Comparison of ENCODE assay signal across 1 cellular context in the genomic region with DNA sequence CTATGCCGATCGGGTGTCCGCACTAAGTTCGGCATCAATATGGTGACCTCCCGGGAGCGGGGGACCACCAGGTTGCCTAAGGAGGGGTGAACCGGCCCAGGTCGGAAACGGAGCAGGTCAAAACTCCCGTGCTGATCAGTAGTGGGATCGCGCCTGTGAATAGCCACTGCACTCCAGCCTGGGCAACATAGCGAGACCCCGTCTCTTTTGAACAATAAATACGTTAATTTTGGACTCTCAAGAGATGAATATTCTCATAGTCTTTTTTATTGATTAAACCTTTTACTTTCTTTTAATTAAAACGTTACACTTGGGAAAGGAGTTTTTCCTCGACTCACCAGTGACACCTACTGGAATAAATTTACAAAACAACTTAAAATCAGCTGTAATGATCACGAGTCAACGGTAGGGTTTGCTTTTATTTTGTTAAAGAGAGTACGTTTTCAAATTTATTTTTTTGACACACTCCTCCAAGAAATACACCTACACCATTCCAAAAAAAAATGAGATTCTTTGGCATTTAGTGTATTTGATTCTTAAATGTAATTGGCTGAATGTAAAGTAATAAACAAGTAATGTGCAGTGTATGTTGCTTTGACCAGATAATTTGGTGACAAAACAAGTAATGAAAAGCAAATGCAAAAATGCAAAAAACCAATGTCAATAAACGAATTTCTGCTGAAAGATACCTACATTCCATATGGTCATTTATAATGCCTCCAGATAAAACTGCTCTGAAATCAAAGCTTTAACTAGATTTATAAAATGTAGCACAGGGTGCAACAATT.
TF ChIP-seq lines count a peak whose summit lies in the region.

No MANE protein-coding gene starts in this region.

TF ChIP-seq in HepG2, 621 proteins besides CTCF, POLR2A, EP300 and RAD21 (continued from another document and continues in another):
- TF ChIP-seq, protein P1, sequence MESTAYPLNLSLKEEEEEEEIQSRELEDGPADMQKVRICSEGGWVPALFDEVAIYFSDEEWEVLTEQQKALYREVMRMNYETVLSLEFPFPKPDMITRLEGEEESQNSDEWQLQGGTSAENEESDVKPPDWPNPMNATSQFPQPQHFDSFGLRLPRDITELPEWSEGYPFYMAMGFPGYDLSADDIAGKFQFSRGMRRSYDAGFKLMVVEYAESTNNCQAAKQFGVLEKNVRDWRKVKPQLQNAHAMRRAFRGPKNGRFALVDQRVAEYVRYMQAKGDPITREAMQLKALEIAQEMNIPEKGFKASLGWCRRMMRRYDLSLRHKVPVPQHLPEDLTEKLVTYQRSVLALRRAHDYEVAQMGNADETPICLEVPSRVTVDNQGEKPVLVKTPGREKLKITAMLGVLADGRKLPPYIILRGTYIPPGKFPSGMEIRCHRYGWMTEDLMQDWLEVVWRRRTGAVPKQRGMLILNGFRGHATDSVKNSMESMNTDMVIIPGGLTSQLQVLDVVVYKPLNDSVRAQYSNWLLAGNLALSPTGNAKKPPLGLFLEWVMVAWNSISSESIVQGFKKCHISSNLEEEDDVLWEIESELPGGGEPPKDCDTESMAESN (CRISPR knock-in tag; conservative IDR thresholded peaks at IDR 0.05), result no peak
- TF ChIP-seq ZFY (CRISPR knock-in tag; IDR thresholded peaks at IDR 0.05) (no peak), PTBP1 (IDR thresholded peaks at IDR 0.05; ENCODE audit: low read depth, low read length, poor library complexity, severe bottlenecking) (no peak), IRF2 (CRISPR knock-in tag; IDR thresholded peaks at IDR 0.05) (0 out of 2 replicates have a peak, but pooled peaks have one; percentile 2), ZNF746 (CRISPR knock-in tag; IDR thresholded peaks at IDR 0.05) (no peak), RCOR2 (CRISPR knock-in tag; IDR thresholded peaks at IDR 0.05) (peak; percentile 76), SAP130 (CRISPR knock-in tag; IDR thresholded peaks at IDR 0.05; ENCODE audit: low read depth) (no peak), NFIC (IDR thresholded peaks at IDR 0.05; ENCODE audit: low read length) (no peak), ZEB1 (IDR thresholded peaks at IDR 0.05; ENCODE audit: insufficient replicate concordance, low read depth) (peak; percentile 19), ZNF496 (CRISPR knock-in tag; IDR thresholded peaks at IDR 0.05; ENCODE audit: insufficient replicate concordance) (no peak), HES4 (CRISPR knock-in tag; IDR thresholded peaks at IDR 0.05; ENCODE audit: borderline replicate concordance) (no peak), ZNF331 (CRISPR knock-in tag; IDR thresholded peaks at IDR 0.05) (peak; percentile 7; the same call in 1 of the 2 replicates), REL (CRISPR knock-in tag; conservative IDR thresholded peaks at IDR 0.05) (no peak), ZNF777 (CRISPR knock-in tag; IDR thresholded peaks at IDR 0.05) (0 out of 2 replicates have a peak, but pooled peaks have one; percentile 31), GRHL1 (CRISPR knock-in tag; conservative IDR thresholded peaks at IDR 0.05) (no peak), DNMT1 (CRISPR knock-in tag; IDR thresholded peaks at IDR 0.05) (no peak), TARDBP (CRISPR knock-in tag; IDR thresholded peaks at IDR 0.05) (peak; percentile 62), GFI1 (CRISPR knock-in tag; IDR thresholded peaks at IDR 0.05; ENCODE audit: borderline replicate concordance) (0 out of 2 replicates have a peak, but pooled peaks have one; percentile 46), NR1H2 (CRISPR knock-in tag; IDR thresholded peaks at IDR 0.05; ENCODE audit: borderline replicate concordance, low read depth) (no peak), ZNF660 (CRISPR knock-in tag; IDR thresholded peaks at IDR 0.05; ENCODE audit: borderline replicate concordance, low read depth) (no peak), ZNF574 (CRISPR knock-in tag; IDR thresholded peaks at IDR 0.05) (no peak), FOXK1 (CRISPR knock-in tag; IDR thresholded peaks at IDR 0.05; ENCODE audit: borderline replicate concordance, low read depth) (no peak), GATA4 (IDR thresholded peaks at IDR 0.05; ENCODE audit: borderline replicate concordance, low read depth) (no peak), MYNN (CRISPR knock-in tag; IDR thresholded peaks at IDR 0.05; ENCODE audit: low read depth) (no peak), PAX8 (CRISPR knock-in tag; IDR thresholded peaks at IDR 0.05; ENCODE audit: borderline replicate concordance) (no peak), NCOR1 (IDR thresholded peaks at IDR 0.05; ENCODE audit: borderline replicate concordance, low read length) (peak; percentile 52; the same call in 1 of the 2 replicates), AGO1 (IDR thresholded peaks at IDR 0.05; ENCODE audit: low read depth, low read length, poor library complexity, severe bottlenecking) (no peak)
- TF ChIP-seq, protein P2, sequence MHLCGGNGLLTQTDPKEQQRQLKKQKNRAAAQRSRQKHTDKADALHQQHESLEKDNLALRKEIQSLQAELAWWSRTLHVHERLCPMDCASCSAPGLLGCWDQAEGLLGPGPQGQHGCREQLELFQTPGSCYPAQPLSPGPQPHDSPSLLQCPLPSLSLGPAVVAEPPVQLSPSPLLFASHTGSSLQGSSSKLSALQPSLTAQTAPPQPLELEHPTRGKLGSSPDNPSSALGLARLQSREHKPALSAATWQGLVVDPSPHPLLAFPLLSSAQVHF (CRISPR knock-in tag; IDR thresholded peaks at IDR 0.05), result no peak
- TF ChIP-seq, protein P3, sequence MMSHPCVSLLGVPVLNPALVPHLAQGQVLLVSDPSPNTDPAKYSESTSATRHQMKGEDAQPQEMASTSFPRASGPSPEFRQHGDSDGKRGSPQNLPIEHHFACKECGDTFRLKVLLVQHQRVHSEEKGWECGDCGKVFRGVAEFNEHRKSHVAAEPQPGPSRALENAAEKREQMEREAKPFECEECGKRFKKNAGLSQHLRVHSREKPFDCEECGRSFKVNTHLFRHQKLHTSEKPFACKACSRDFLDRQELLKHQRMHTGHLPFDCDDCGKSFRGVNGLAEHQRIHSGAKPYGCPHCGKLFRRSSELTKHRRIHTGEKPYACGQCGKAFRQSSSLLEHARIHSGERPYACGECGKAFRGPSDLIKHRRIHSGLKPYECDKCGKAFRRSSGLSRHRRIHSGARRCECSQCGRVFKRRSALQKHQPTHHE (CRISPR knock-in tag; IDR thresholded peaks at IDR 0.05; ENCODE audit: borderline replicate concordance), result no peak; the same call in 1 of the 2 replicates
- TF ChIP-seq, protein P4, sequence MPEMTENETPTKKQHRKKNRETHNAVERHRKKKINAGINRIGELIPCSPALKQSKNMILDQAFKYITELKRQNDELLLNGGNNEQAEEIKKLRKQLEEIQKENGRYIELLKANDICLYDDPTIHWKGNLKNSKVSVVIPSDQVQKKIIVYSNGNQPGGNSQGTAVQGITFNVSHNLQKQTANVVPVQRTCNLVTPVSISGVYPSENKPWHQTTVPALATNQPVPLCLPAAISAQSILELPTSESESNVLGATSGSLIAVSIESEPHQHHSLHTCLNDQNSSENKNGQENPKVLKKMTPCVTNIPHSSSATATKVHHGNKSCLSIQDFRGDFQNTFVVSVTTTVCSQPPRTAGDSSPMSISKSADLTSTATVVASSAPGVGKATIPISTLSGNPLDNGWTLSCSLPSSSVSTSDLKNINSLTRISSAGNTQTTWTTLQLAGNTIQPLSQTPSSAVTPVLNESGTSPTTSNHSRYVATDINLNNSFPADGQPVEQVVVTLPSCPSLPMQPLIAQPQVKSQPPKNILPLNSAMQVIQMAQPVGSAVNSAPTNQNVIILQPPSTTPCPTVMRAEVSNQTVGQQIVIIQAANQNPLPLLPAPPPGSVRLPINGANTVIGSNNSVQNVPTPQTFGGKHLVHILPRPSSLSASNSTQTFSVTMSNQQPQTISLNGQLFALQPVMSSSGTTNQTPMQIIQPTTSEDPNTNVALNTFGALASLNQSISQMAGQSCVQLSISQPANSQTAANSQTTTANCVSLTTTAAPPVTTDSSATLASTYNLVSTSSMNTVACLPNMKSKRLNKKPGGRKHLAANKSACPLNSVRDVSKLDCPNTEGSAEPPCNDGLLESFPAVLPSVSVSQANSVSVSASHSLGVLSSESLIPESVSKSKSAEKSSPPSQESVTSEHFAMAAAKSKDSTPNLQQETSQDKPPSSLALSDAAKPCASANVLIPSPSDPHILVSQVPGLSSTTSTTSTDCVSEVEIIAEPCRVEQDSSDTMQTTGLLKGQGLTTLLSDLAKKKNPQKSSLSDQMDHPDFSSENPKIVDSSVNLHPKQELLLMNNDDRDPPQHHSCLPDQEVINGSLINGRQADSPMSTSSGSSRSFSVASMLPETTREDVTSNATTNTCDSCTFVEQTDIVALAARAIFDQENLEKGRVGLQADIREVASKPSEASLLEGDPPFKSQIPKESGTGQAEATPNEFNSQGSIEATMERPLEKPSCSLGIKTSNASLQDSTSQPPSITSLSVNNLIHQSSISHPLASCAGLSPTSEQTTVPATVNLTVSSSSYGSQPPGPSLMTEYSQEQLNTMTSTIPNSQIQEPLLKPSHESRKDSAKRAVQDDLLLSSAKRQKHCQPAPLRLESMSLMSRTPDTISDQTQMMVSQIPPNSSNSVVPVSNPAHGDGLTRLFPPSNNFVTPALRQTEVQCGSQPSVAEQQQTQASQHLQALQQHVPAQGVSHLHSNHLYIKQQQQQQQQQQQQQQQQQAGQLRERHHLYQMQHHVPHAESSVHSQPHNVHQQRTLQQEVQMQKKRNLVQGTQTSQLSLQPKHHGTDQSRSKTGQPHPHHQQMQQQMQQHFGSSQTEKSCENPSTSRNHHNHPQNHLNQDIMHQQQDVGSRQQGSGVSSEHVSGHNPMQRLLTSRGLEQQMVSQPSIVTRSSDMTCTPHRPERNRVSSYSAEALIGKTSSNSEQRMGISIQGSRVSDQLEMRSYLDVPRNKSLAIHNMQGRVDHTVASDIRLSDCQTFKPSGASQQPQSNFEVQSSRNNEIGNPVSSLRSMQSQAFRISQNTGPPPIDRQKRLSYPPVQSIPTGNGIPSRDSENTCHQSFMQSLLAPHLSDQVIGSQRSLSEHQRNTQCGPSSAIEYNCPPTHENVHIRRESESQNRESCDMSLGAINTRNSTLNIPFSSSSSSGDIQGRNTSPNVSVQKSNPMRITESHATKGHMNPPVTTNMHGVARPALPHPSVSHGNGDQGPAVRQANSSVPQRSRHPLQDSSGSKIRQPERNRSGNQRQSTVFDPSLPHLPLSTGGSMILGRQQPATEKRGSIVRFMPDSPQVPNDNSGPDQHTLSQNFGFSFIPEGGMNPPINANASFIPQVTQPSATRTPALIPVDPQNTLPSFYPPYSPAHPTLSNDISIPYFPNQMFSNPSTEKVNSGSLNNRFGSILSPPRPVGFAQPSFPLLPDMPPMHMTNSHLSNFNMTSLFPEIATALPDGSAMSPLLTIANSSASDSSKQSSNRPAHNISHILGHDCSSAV (CRISPR knock-in tag; IDR thresholded peaks at IDR 0.05; ENCODE audit: borderline replicate concordance), result no peak
- TF ChIP-seq, protein P5, sequence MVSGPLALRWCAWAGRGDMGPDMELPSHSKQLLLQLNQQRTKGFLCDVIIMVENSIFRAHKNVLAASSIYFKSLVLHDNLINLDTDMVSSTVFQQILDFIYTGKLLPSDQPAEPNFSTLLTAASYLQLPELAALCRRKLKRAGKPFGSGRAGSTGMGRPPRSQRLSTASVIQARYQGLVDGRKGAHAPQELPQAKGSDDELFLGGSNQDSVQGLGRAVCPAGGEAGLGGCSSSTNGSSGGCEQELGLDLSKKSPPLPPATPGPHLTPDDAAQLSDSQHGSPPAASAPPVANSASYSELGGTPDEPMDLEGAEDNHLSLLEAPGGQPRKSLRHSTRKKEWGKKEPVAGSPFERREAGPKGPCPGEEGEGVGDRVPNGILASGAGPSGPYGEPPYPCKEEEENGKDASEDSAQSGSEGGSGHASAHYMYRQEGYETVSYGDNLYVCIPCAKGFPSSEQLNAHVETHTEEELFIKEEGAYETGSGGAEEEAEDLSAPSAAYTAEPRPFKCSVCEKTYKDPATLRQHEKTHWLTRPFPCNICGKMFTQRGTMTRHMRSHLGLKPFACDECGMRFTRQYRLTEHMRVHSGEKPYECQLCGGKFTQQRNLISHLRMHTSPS (CRISPR knock-in tag; IDR thresholded peaks at IDR 0.05; ENCODE audit: low read depth), result no peak
- TF ChIP-seq, protein P6, sequence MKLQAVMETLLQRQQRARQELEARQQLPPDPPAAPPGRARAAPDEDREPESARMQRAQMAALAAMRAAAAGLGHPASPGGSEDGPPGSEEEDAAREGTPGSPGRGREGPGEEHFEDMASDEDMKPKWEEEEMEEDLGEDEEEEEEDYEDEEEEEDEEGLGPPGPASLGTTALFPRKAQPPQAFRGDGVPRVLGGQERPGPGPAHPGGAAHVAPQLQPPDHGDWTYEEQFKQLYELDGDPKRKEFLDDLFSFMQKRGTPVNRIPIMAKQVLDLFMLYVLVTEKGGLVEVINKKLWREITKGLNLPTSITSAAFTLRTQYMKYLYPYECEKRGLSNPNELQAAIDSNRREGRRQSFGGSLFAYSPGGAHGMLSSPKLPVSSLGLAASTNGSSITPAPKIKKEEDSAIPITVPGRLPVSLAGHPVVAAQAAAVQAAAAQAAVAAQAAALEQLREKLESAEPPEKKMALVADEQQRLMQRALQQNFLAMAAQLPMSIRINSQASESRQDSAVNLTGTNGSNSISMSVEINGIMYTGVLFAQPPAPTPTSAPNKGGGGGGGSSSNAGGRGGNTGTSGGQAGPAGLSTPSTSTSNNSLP (IDR thresholded peaks at IDR 0.05; ENCODE audit: low read depth, low read length), result peak; percentile 70
